Comparison of ENCODE assay signal across 2 cellular contexts in genomic region chr4:110055014-110055768, GRCh38.
A peak's percentile ranks its signal among the peaks of the same experiment; 100 is the strongest.
TF ChIP-seq lines count a peak whose summit lies in the region.

No MANE protein-coding gene starts in this region.

TF ChIP-seq in GM23338, 12 proteins besides CTCF, POLR2A, EP300 and RAD21 (continued from another document):
- no peak for TF ChIP-seq ZNF462 (CRISPR knock-in tag; IDR thresholded peaks at IDR 0.05)
- TF ChIP-seq REST (IDR thresholded peaks at IDR 0.05; ENCODE audit: unreplicated experiment): no peak
- TF ChIP-seq STAT1 (IDR thresholded peaks at IDR 0.05; ENCODE audit: unreplicated experiment): no peak
- TF ChIP-seq EZH2 (IDR thresholded peaks at IDR 0.05; ENCODE audit: low read depth, unreplicated experiment): no peak
- no peak for TF ChIP-seq NANOG (IDR thresholded peaks at IDR 0.05; ENCODE audit: borderline replicate concordance)
- no peak for TF ChIP-seq ETS1 (IDR thresholded peaks at IDR 0.05)
- TF ChIP-seq POLR2AphosphoS5 (IDR thresholded peaks at IDR 0.05; ENCODE audit: low read depth): no peak
TF ChIP-seq in GM23338: peak in this region for 0.

TF ChIP-seq in HepG2, 621 proteins besides CTCF, POLR2A, EP300 and RAD21 (continued from another document and continues in another):
- TF ChIP-seq ARID3A (IDR thresholded peaks at IDR 0.05; ENCODE audit: low read depth, low read length) (no peak), SSRP1 (CRISPR knock-in tag; IDR thresholded peaks at IDR 0.05) (no peak), ZKSCAN5 (CRISPR knock-in tag; IDR thresholded peaks at IDR 0.05) (no peak), HNF4G (IDR thresholded peaks at IDR 0.05; ENCODE audit: borderline replicate concordance, low read depth, low read length) (peak; percentile 58; the same call in 1 of the 2 replicates), HNF4G (CRISPR knock-in tag; IDR thresholded peaks at IDR 0.05; ENCODE audit: borderline replicate concordance, low read depth) (no peak), SP2 (CRISPR knock-in tag; IDR thresholded peaks at IDR 0.05) (no peak), HOMEZ (CRISPR knock-in tag; IDR thresholded peaks at IDR 0.05; ENCODE audit: low read depth) (peak; percentile 58; the same call in 1 of the 2 replicates), TCF7L2 (IDR thresholded peaks at IDR 0.05; ENCODE audit: low read depth, low read length) (no peak), SIN3A (IDR thresholded peaks at IDR 0.05; ENCODE audit: borderline replicate concordance, low read depth, low read length) (no peak), SOX6 (IDR thresholded peaks at IDR 0.05) (no peak), SOX6 (CRISPR knock-in tag; IDR thresholded peaks at IDR 0.05) (no peak), ZNF343 (CRISPR knock-in tag; IDR thresholded peaks at IDR 0.05) (no peak), ZNF326 (CRISPR knock-in tag; IDR thresholded peaks at IDR 0.05; ENCODE audit: borderline replicate concordance) (no peak), FOXO4 (CRISPR knock-in tag; conservative IDR thresholded peaks at IDR 0.05) (no peak), ZNF460 (CRISPR knock-in tag; IDR thresholded peaks at IDR 0.05; ENCODE audit: borderline replicate concordance) (no peak), SP140L (CRISPR knock-in tag; IDR thresholded peaks at IDR 0.05; ENCODE audit: borderline replicate concordance) (no peak), CEBPB (IDR thresholded peaks at IDR 0.05; ENCODE audit: borderline replicate concordance, low read depth, low read length) (no peak), YY1 (IDR thresholded peaks at IDR 0.05; ENCODE audit: insufficient read depth, insufficient replicate concordance, low read depth, low read length) (no peak), CENPX (CRISPR knock-in tag; IDR thresholded peaks at IDR 0.05) (no peak), ZNF274 (CRISPR knock-in tag; IDR thresholded peaks at IDR 0.05) (no peak), ZNF75D (CRISPR knock-in tag; IDR thresholded peaks at IDR 0.05; ENCODE audit: borderline replicate concordance) (no peak), ZNF740 (CRISPR knock-in tag; IDR thresholded peaks at IDR 0.05) (no peak), ETS1 (CRISPR knock-in tag; IDR thresholded peaks at IDR 0.05) (no peak), SIX4 (CRISPR knock-in tag; IDR thresholded peaks at IDR 0.05) (no peak), HBP1 (CRISPR knock-in tag; IDR thresholded peaks at IDR 0.05; ENCODE audit: low read depth) (no peak), CHD4 (IDR thresholded peaks at IDR 0.05; ENCODE audit: borderline replicate concordance, low read length) (no peak), HNRNPUL1 (IDR thresholded peaks at IDR 0.05; ENCODE audit: low read depth, low read length) (no peak), EED (CRISPR knock-in tag; IDR thresholded peaks at IDR 0.05) (no peak), CCDC6 (CRISPR knock-in tag; IDR thresholded peaks at IDR 0.05) (no peak), KDM5A (IDR thresholded peaks at IDR 0.05; ENCODE audit: borderline replicate concordance, low read length) (no peak), ZNF674 (CRISPR knock-in tag; IDR thresholded peaks at IDR 0.05; ENCODE audit: low read depth) (no peak), DZIP1 (CRISPR knock-in tag; IDR thresholded peaks at IDR 0.05) (no peak), RAD51 (IDR thresholded peaks at IDR 0.05; ENCODE audit: borderline replicate concordance) (no peak), MAFK (conservative IDR thresholded peaks at IDR 0.05 in 1 of 2, IDR thresholded peaks at IDR 0.05 in 1 of 2; ENCODE audit: low read length in 2 of 2) (0 out of 4 replicates have a peak, but pooled peaks of 1 of the 2 experiments have one; percentile 28), HNF4A (CRISPR knock-in tag; IDR thresholded peaks at IDR 0.05) (peak; percentile 67), NFYB (CRISPR knock-in tag; IDR thresholded peaks at IDR 0.05) (no peak), ZNF556 (CRISPR knock-in tag; IDR thresholded peaks at IDR 0.05; ENCODE audit: borderline replicate concordance) (no peak), FOSL2 (CRISPR knock-in tag; IDR thresholded peaks at IDR 0.05) (0 out of 2 replicates have a peak, but pooled peaks have one; percentile 18)
- TF ChIP-seq, protein P1, sequence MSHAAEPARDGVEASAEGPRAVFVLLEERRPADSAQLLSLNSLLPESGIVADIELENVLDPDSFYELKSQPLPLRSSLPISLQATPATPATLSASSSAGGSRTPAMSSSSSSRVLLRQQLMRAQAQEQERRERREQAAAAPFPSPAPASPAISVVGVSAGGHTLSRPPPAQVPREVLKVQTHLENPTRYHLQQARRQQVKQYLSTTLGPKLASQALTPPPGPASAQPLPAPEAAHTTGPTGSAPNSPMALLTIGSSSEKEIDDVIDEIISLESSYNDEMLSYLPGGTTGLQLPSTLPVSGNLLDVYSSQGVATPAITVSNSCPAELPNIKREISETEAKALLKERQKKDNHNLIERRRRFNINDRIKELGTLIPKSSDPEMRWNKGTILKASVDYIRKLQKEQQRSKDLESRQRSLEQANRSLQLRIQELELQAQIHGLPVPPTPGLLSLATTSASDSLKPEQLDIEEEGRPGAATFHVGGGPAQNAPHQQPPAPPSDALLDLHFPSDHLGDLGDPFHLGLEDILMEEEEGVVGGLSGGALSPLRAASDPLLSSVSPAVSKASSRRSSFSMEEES (CRISPR knock-in tag; IDR thresholded peaks at IDR 0.05): no peak
- TF ChIP-seq, protein P2, sequence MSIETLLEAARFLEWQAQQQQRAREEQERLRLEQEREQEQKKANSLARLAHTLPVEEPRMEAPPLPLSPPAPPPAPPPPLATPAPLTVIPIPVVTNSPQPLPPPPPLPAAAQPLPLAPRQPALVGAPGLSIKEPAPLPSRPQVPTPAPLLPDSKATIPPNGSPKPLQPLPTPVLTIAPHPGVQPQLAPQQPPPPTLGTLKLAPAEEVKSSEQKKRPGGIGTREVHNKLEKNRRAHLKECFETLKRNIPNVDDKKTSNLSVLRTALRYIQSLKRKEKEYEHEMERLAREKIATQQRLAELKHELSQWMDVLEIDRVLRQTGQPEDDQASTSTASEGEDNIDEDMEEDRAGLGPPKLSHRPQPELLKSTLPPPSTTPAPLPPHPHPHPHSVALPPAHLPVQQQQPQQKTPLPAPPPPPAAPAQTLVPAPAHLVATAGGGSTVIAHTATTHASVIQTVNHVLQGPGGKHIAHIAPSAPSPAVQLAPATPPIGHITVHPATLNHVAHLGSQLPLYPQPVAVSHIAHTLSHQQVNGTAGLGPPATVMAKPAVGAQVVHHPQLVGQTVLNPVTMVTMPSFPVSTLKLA (IDR thresholded peaks at IDR 0.05): no peak
- TF ChIP-seq, protein P3, sequence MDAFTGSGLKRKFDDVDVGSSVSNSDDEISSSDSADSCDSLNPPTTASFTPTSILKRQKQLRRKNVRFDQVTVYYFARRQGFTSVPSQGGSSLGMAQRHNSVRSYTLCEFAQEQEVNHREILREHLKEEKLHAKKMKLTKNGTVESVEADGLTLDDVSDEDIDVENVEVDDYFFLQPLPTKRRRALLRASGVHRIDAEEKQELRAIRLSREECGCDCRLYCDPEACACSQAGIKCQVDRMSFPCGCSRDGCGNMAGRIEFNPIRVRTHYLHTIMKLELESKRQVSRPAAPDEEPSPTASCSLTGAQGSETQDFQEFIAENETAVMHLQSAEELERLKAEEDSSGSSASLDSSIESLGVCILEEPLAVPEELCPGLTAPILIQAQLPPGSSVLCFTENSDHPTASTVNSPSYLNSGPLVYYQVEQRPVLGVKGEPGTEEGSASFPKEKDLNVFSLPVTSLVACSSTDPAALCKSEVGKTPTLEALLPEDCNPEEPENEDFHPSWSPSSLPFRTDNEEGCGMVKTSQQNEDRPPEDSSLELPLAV (CRISPR knock-in tag; conservative IDR thresholded peaks at IDR 0.05; ENCODE audit: low read depth): no peak
- TF ChIP-seq, protein P4, sequence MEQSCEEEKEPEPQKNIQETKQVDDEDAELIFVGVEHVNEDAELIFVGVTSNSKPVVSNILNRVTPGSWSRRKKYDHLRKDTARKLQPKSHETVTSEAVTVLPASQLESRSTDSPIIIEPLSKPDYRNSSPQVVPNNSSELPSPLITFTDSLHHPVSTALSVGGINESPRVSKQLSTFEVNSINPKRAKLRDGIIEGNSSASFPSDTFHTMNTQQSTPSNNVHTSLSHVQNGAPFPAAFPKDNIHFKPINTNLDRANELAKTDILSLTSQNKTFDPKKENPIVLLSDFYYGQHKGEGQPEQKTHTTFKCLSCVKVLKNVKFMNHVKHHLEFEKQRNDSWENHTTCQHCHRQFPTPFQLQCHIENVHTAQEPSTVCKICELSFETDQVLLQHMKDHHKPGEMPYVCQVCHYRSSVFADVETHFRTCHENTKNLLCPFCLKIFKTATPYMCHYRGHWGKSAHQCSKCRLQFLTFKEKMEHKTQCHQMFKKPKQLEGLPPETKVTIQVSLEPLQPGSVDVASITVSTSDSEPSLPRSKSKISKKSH (CRISPR knock-in tag; IDR thresholded peaks at IDR 0.05; ENCODE audit: borderline replicate concordance): no peak
